Comparison of ENCODE assay signal across 25 cellular contexts in genomic region chr7:47885309-47886000, GRCh38.
DNase-seq lines count a peak whose midpoint lies in the region; ATAC-seq, FAIRE-seq and TF ChIP-seq lines count a peak whose summit lies in the region.
"Had no signal": no experiment of that assay in that cellular context is flagged by ENCODE, and none has a peak within 500 bp of the region (broad histone marks: within the 10 kb centered on the region; RNA-seq: fewer than 3 reads in every experiment).

No MANE protein-coding gene starts in this region.

- no peaks in the 10 kb centered on the region for H3K27me3 Mint-ChIP-seq in stimulated activated naive CD8-positive, alpha-beta T cell treated with anti-CD3 and anti-CD28 coated beads, Interleukin-15, amount 100 ng/mL, for 72 hours
- H3K27me3 Mint-ChIP-seq: activated naive CD8-positive, alpha-beta T cell treated with anti-CD3 and anti-CD28 coated beads, Interleukin-2, amount 10 ng/mL, durations not matched to agents 7 days and 5 days; CD4-positive, CD25-positive, alpha-beta regulatory T cell had no signal

- in situ Hi-C loops in HepG2 (cut with HindIII; ENCODE audit: extremely low pct_ligation_motif_present, low pct_unique_long_range_greater_than_20kb): no loop called here

- H3K9me3 ChIP-seq in HepG2 (ENCODE audit: low read length) (no peaks in the 10 kb centered on the region), right lobe of liver (no peaks in the 10 kb centered on the region)
- H3K9me3 ChIP-seq: pancreas had no signal

- H3K9me3 Mint-ChIP-seq in stimulated activated naive CD8-positive, alpha-beta T cell treated with anti-CD3 and anti-CD28 coated beads, Interleukin-15, amount 100 ng/mL, for 72 hours: no peaks in the 10 kb centered on the region
- H3K9me3 Mint-ChIP-seq: activated naive CD8-positive, alpha-beta T cell treated with anti-CD3 and anti-CD28 coated beads, Interleukin-2, amount 10 ng/mL, durations not matched to agents 7 days and 5 days; CD4-positive, CD25-positive, alpha-beta regulatory T cell; dendritic cell treated with granulocyte-macrophage colony-stimulating factor and Interleukin-4, amounts not matched to agents 40 ng/mL and 50 ng/mL, for 4 days; nephron had no signal

- DNase-seq in HepG2 (ENCODE audit: low spot score): no peak
- DNase-seq in right lobe of liver: no peak
- peak; percentile 10 for DNase-seq in fibroblast of mammary gland (ENCODE audit: low read depth)
- DNase-seq in stimulated activated naive CD8-positive, alpha-beta T cell treated with anti-CD3 and anti-CD28 coated beads, Interleukin-15, amount 100 ng/mL, for 72 hours: no peak
- DNase-seq in MV-4-11 (lab: John Stamatoyannopoulos, UW): no peak
- DNase-seq: activated CD8-positive, alpha-beta memory T cell treated with anti-CD3 and anti-CD28 coated beads for 24 hours; activated naive CD8-positive, alpha-beta T cell treated with anti-CD3 and anti-CD28 coated beads, Interleukin-2, amount 10 ng/mL, durations not matched to agents 7 days and 5 days; CD4-positive, CD25-positive, alpha-beta regulatory T cell; central memory CD4-positive, alpha-beta T cell; EL; islet precursor cell; MM.1S; NCI-H1417 treated with DMSO at 0.1 percent for 48 hours; NCI-H2081 treated with DMSO at 0.1 percent for 48 hours; NCI-H345; pancreas; right cardiac atrium; stimulated activated naive CD4-positive, alpha-beta T cell; WERI-Rb-1 had no signal

- WGBS in HepG2 (ENCODE audit: low lambda C conversion rate): 23% methylated on average over 9 of the region's 10 CpGs
- WGBS in right lobe of liver (ENCODE audit: insufficient coverage, low coverage, low lambda C conversion rate, missing lambda C conversion rate): 53% methylated on average over 6 of the region's 10 CpGs

- no peak for TF ChIP-seq POLR2A in HepG2 (IDR thresholded peaks at IDR 0.05; ENCODE audit: insufficient read depth in 1 of 2, low read depth in 2 of 2, low read length in 2 of 2)
- TF ChIP-seq POLR2A in right lobe of liver (IDR thresholded peaks at IDR 0.05): no peak

- TF ChIP-seq EP300 in HepG2 (IDR thresholded peaks at IDR 0.05; ENCODE audit: low read depth in 2 of 2, low read length in 2 of 2): no peak
- no peak for TF ChIP-seq EP300 in HepG2 (CRISPR knock-in tag; IDR thresholded peaks at IDR 0.05; ENCODE audit: borderline replicate concordance)

- no peak for TF ChIP-seq RAD21 in HepG2 (CRISPR knock-in tag; IDR thresholded peaks at IDR 0.05)

- H3K27me3 ChIP-seq in HepG2 (ENCODE audit: control insufficient read depth in 1 of 2, insufficient read depth in 2 of 2, low read length in 2 of 2): peaks cover 11 to 56% of the 10 kb centered on the region in 2 experiments; a peak in 4 of 5 replicates
- no peaks in the 10 kb centered on the region for H3K27me3 ChIP-seq in right lobe of liver
- no peaks in the 10 kb centered on the region for H3K27me3 ChIP-seq in KMS-11 (ENCODE audit: insufficient read depth, low read depth)
- H3K27me3 ChIP-seq: pancreas had no signal

- H3K36me3 ChIP-seq in HepG2 (replicated peaks in 1 of 2; ENCODE audit: control insufficient read depth in 1 of 2, insufficient read depth in 2 of 2, low read length in 2 of 2) (no peaks in the 10 kb centered on the region), right lobe of liver (no peaks in the 10 kb centered on the region), KMS-11 (ENCODE audit: insufficient read depth) (no peaks in the 10 kb centered on the region)
- H3K36me3 ChIP-seq: pancreas, WERI-Rb-1 had no signal

- intact Hi-C loops in HepG2 (cut with micrococcal nuclease; ENCODE audit: unreplicated experiment): no loop called here
- intact Hi-C loops in right lobe of liver (cut with DNase I): no loop called here

- FAIRE-seq in HepG2 (lab: Jason Lieb, UNC): no peak
- FAIRE-seq: astrocyte, pancreas had no signal

- no peak overlapping the region for H3K9ac ChIP-seq in HepG2 (ENCODE audit: insufficient read depth, low read depth, low read length)
- no peak overlapping the region for H3K9ac ChIP-seq in KMS-11

- no peak overlapping the region for H3K27ac Mint-ChIP-seq in stimulated activated naive CD8-positive, alpha-beta T cell treated with anti-CD3 and anti-CD28 coated beads, Interleukin-15, amount 100 ng/mL, for 72 hours
- H3K27ac Mint-ChIP-seq: activated naive CD8-positive, alpha-beta T cell treated with anti-CD3 and anti-CD28 coated beads, Interleukin-2, amount 10 ng/mL, durations not matched to agents 7 days and 5 days; CD4-positive, CD25-positive, alpha-beta regulatory T cell; dendritic cell treated with granulocyte-macrophage colony-stimulating factor and Interleukin-4, amounts not matched to agents 40 ng/mL and 50 ng/mL, for 4 days; nephron had no signal

- TF ChIP-seq CTCF in HepG2 (CRISPR knock-in tag; IDR thresholded peaks at IDR 0.05) (no peak), right lobe of liver (IDR thresholded peaks at IDR 0.05) (no peak), KMS-11 (conservative IDR thresholded peaks at IDR 0.05; ENCODE audit: low read depth, low read length) (no peak), fibroblast of mammary gland (conservative IDR thresholded peaks at IDR 0.05; ENCODE audit: control insufficient read depth, insufficient read depth, low read depth, low read length) (no peak)

- no TSS peak for BruUV-seq in HepG2 (replicated peaks; lab: Mats Ljungman, UMichigan)

- no peak overlapping the region for H2AFZ ChIP-seq in HepG2 (ENCODE audit: low read length)
- peak overlapping the region; percentile 14; the same call in 1 of the 2 replicates for H2AFZ ChIP-seq in KMS-11 (ENCODE audit: low read depth)

- H4K20me1 ChIP-seq in HepG2 (ENCODE audit: insufficient read depth, low read length) (no peaks in the 10 kb centered on the region), KMS-11 (ENCODE audit: insufficient read depth) (no peaks in the 10 kb centered on the region)

- H3K4me1 Mint-ChIP-seq in stimulated activated naive CD8-positive, alpha-beta T cell treated with anti-CD3 and anti-CD28 coated beads, Interleukin-15, amount 100 ng/mL, for 72 hours: no peaks in the 10 kb centered on the region
- H3K4me1 Mint-ChIP-seq: activated naive CD8-positive, alpha-beta T cell treated with anti-CD3 and anti-CD28 coated beads, Interleukin-2, amount 10 ng/mL, durations not matched to agents 7 days and 5 days; CD4-positive, CD25-positive, alpha-beta regulatory T cell had no signal

- POLR2A ChIA-PET in HepG2 (lab: Yijun Ruan, JAX): no interaction called here

- no peak overlapping the region for H3K4me3 Mint-ChIP-seq in stimulated activated naive CD8-positive, alpha-beta T cell treated with anti-CD3 and anti-CD28 coated beads, Interleukin-15, amount 100 ng/mL, for 72 hours
- H3K4me3 Mint-ChIP-seq: activated naive CD8-positive, alpha-beta T cell treated with anti-CD3 and anti-CD28 coated beads, Interleukin-2, amount 10 ng/mL, durations not matched to agents 7 days and 5 days; CD4-positive, CD25-positive, alpha-beta regulatory T cell; dendritic cell treated with granulocyte-macrophage colony-stimulating factor and Interleukin-4, amounts not matched to agents 40 ng/mL and 50 ng/mL, for 4 days; nephron had no signal

- CTCF ChIA-PET in HepG2 (lab: Yijun Ruan, JAX; ENCODE audit: low intra/inter-chr PET ratio, low total read pairs): no interaction called here

- H3K4me2 ChIP-seq in HepG2 (ENCODE audit: low read depth, low read length) (no peak overlapping the region), KMS-11 (peak overlapping the region; percentile 28; the same call in 1 of the 2 replicates)

- no peak for ATAC-seq in HepG2
- no peak for ATAC-seq in right lobe of liver
- peak; percentile 11 for ATAC-seq in stimulated activated naive CD8-positive, alpha-beta T cell treated with anti-CD3 and anti-CD28 coated beads, Interleukin-15, amount 100 ng/mL, for 72 hours
- ATAC-seq in GM18868 (IDR thresholded peaks at IDR 0.05; ENCODE audit: unreplicated experiment): no peak
- ATAC-seq: pancreas, Right ventricle myocardium inferior had no signal

- H3K4me1 ChIP-seq in HepG2 (ENCODE audit: insufficient read depth, low read length): no peaks in the 10 kb centered on the region
- no peaks in the 10 kb centered on the region for H3K4me1 ChIP-seq in right lobe of liver
- peaks cover 14% of the 10 kb centered on the region for H3K4me1 ChIP-seq in KMS-11 (ENCODE audit: low read depth, poor library complexity, severe bottlenecking)
- H3K4me1 ChIP-seq: pancreas had no signal

- no peak overlapping the region for H3K4me3 ChIP-seq in HepG2 (replicated peaks in 1 of 3; ENCODE audit: insufficient read depth in 1 of 3, low read depth in 2 of 3, low read length in 3 of 3)
- no peak overlapping the region for H3K4me3 ChIP-seq in right lobe of liver
- no peak overlapping the region for H3K4me3 ChIP-seq in KMS-11 (IDR thresholded peaks at IDR 0.05; ENCODE audit: insufficient read depth, low read depth, low read length)
- H3K4me3 ChIP-seq in fibroblast of mammary gland (ENCODE audit: control insufficient read depth, low read depth, low read length): no peak overlapping the region
- H3K4me3 ChIP-seq: pancreas had no signal

- H3K79me2 ChIP-seq in HepG2 (ENCODE audit: insufficient read depth, low read length): no peaks in the 10 kb centered on the region
- no peaks in the 10 kb centered on the region for H3K79me2 ChIP-seq in KMS-11 (ENCODE audit: insufficient read depth, low read depth)

- no peak overlapping the region for H3K27ac ChIP-seq in HepG2 (ENCODE audit: extremely low read length, insufficient read depth, low read length)
- H3K27ac ChIP-seq in right lobe of liver: no peak overlapping the region
- no peak overlapping the region for H3K27ac ChIP-seq in KMS-11
- H3K27ac ChIP-seq: pancreas, WERI-Rb-1 had no signal

TF ChIP-seq in HepG2, 621 proteins besides CTCF, POLR2A, EP300 and RAD21:
- TF ChIP-seq TBX2 (CRISPR knock-in tag; IDR thresholded peaks at IDR 0.05; ENCODE audit: borderline replicate concordance): no peak
- peak; percentile 69; the same call in 1 of the 2 replicates for TF ChIP-seq CEBPB (IDR thresholded peaks at IDR 0.05; ENCODE audit: borderline replicate concordance, low read depth, low read length)
